1 cellular context compared by ENCODE assay signal in the genomic region with DNA sequence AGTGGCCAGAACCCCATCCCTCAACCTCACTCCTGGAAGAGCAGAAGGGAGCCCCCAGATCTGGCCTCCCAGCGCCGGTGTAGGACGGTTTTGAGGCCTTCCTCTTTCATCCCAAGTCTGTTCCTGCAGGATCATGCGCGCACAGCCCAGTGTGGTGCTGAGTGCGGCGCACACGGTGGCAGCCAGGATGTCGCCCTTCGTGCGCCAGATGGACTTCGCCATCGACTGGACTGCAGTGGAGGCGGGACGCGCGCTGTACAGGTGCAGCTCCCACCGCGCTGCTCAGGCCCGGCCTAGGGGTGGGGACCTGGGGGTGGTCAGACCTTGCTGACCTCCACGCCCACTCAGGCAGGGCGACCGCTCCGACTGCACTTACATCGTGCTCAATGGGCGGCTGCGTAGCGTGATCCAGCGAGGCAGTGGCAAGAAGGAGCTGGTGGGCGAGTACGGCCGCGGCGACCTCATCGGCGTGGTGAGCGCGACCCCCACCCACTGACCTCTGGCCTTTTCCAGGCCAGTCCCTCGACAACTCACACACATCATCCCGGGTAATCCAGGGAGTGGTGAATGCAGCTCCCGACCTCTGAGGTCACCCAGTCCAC.
TF ChIP-seq lines count a peak whose summit lies in the region.

No MANE protein-coding gene starts in this region.

TF ChIP-seq in H1, 55 proteins besides CTCF, POLR2A, EP300 and RAD21:
- TF ChIP-seq YY1 (IDR thresholded peaks at IDR 0.05; ENCODE audit: low read depth, low read length) (no peak), MAX (IDR thresholded peaks at IDR 0.05) (no peak), POLR2AphosphoS5 (IDR thresholded peaks at IDR 0.05; ENCODE audit: low read depth, low read length) (no peak), SRF (IDR thresholded peaks at IDR 0.05; ENCODE audit: low read depth, low read length) (no peak), SUZ12 (IDR thresholded peaks at IDR 0.05; ENCODE audit: low read length) (no peak), RFX5 (IDR thresholded peaks at IDR 0.05; ENCODE audit: borderline replicate concordance, low read depth, low read length) (no peak), NRF1 (IDR thresholded peaks at IDR 0.05; ENCODE audit: low read depth, low read length) (no peak), NANOG (IDR thresholded peaks at IDR 0.05; ENCODE audit: insufficient read depth, low read depth, low read length, poor library complexity, severe bottlenecking) (no peak), BACH1 (IDR thresholded peaks at IDR 0.05; ENCODE audit: low read length) (no peak), ZNF274 (IDR thresholded peaks at IDR 0.05; ENCODE audit: borderline replicate concordance, extremely low read depth, low read length) (no peak)
- TF ChIP-seq, protein P1, sequence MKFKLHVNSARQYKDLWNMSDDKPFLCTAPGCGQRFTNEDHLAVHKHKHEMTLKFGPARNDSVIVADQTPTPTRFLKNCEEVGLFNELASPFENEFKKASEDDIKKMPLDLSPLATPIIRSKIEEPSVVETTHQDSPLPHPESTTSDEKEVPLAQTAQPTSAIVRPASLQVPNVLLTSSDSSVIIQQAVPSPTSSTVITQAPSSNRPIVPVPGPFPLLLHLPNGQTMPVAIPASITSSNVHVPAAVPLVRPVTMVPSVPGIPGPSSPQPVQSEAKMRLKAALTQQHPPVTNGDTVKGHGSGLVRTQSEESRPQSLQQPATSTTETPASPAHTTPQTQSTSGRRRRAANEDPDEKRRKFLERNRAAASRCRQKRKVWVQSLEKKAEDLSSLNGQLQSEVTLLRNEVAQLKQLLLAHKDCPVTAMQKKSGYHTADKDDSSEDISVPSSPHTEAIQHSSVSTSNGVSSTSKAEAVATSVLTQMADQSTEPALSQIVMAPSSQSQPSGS (IDR thresholded peaks at IDR 0.05; ENCODE audit: low read length): no peak
